Comparison of ENCODE assay signal across 8 cellular contexts in the genomic region with DNA sequence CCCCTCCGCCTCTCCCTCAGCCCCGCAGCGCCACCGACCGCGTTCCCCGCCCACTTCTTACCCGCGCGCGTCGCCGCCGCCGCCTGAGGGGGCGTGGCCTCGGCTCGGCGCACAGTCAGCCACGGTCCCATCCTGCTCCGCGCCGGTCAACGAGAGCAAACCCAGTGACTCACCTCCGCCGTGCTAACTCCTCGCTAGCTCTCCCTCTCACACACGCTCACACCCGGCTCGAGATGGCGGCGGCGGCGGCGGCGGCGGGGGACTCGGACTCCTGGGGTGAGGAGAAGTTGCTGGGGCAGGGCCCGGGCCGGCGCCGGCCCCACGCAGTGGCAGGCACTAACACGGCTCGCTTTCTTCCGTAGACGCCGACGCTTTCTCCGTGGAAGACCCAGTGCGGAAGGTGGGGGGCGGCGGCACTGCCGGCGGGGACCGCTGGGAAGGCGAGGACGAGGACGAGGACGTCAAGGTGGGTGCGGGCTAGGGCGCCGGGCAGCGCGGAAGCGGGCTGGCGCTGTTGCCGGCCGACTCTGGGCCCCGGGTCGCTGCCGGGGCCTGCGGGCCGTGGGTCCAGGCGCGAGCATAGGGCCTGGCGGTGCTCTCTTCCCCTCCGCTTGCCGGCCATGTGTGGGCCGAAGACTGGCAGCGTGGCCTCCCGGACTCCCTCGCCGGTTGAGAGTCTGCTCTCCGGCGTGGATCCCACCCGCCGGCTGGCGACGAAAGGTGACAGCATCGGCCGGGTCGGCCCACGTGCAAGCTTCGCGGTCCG. TPM values are rescaled to one million over a fixed set of nuclear protein-coding genes. Genes with fewer than 3 reads are reported as not detected.
DNase-seq lines count a peak whose midpoint lies in the region; ATAC-seq lines count a peak whose summit lies in the region.

A gene with protein sequence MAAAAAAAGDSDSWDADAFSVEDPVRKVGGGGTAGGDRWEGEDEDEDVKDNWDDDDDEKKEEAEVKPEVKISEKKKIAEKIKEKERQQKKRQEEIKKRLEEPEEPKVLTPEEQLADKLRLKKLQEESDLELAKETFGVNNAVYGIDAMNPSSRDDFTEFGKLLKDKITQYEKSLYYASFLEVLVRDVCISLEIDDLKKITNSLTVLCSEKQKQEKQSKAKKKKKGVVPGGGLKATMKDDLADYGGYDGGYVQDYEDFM (plus strand): TSS at position 186 of the 766 bp plus-strand sequence. CDS start 48 bp downstream, at position 234.

- ATAC-seq in GM21360 (IDR thresholded peaks at IDR 0.05; ENCODE audit: unreplicated experiment), result peak; percentile 78

- peak within 1 kb of the TSS; percentile 97 for H3K9ac ChIP-seq in endocrine pancreas (ENCODE audit: control insufficient read depth, insufficient read depth, low read length)

- H3K36me3 ChIP-seq in endocrine pancreas (ENCODE audit: control insufficient read depth, insufficient read depth, low read length) (no peaks in the 10 kb centered on the region), mesodermal cell (ENCODE audit: control insufficient read depth, insufficient read depth, low read length) (peaks cover 47% of the 10 kb centered on the region)

- DNase-seq in COLO668 (lab: John Stamatoyannopoulos, UW; ENCODE audit: unreplicated experiment) (peak; percentile 96), HT1080 (ENCODE audit: low read depth) (peak; percentile 36), NOMO-1 treated with dmso at 0.1 percent for 144 hours (lab: John Stamatoyannopoulos, UW; ENCODE audit: unreplicated experiment) (peak; percentile 96)
- DNase-seq in activated CD8-positive, alpha-beta memory T cell treated with anti-CD3 and anti-CD28 coated beads, Interleukin-2, amount 50 U/mL, for 1 hour (ENCODE audit: extremely low read depth), result peak; percentile 89
- peak; percentile 83 for DNase-seq in stimulated activated CD8-positive, alpha-beta memory T cell treated with anti-CD3 and anti-CD28 coated beads, Interleukin-15, amount 100 ng/mL, for 24 hours (ENCODE audit: low read depth)

- peak within 1 kb of the TSS; percentile 98 for H3K27ac ChIP-seq in mesodermal cell (ENCODE audit: low read depth, low read length, severe bottlenecking)

- WGBS in mesodermal cell (ENCODE audit: insufficient coverage in 2 of 2), 2 experiments, result 1% methylated on average over 53 of the region's 97 CpGs

- H3K4me1 ChIP-seq in endocrine pancreas (ENCODE audit: control insufficient read depth, insufficient read depth, low read length) (peaks cover 13% of the 10 kb centered on the region), mesodermal cell (ENCODE audit: control insufficient read depth, insufficient read depth, low read length, poor library complexity, severe bottlenecking) (peaks cover 11% of the 10 kb centered on the region)

- H3K4me3 ChIP-seq in endocrine pancreas (ENCODE audit: control insufficient read depth, insufficient read depth, low read length), result peak within 1 kb of the TSS; percentile 96
- H3K4me3 ChIP-seq in mesodermal cell (ENCODE audit: extremely low read depth, insufficient read depth, low read length, poor library complexity, severe bottlenecking), result peak within 1 kb of the TSS; percentile 96

- no peaks in the 10 kb centered on the region for H3K9me3 ChIP-seq in endocrine pancreas (ENCODE audit: control insufficient read depth, low read length)
- no peaks in the 10 kb centered on the region for H3K9me3 ChIP-seq in mesodermal cell (ENCODE audit: control insufficient read depth, low read length)

- no peaks in the 10 kb centered on the region for H3K27me3 ChIP-seq in endocrine pancreas (ENCODE audit: control insufficient read depth, insufficient read depth, low read length)

RNA-seq across cellular contexts. Expression of the gene that starts here (rescaled TPM):
- total RNA-seq in HT1080 (2014; rRNA removed; shearing (Covaris generic)), result 36.3 and 57.1 TPM in 2 replicates
- polyA plus RNA-seq in HT1080 (2015; cell fraction: cytosol; rRNA removed), result 67.5 and 79.1 TPM in 2 replicates
- polyA plus RNA-seq in HT1080 (2015; cell fraction: nucleus; rRNA removed), result 77.3 and 82.5 TPM in 2 replicates
- polyA plus RNA-seq in mesodermal cell (2013, experiment 1 of 2), result 59.0 TPM
- polyA plus RNA-seq in mesodermal cell (2013, experiment 2 of 2), result 90.2 TPM

Comparison
In these comparisons a context has a peak if more than half of its experiments do, and no peak if none do; other contexts are left out.
1. Peak in every context shown above with its lines: DNase-seq, ATAC-seq, H3K4me3 ChIP-seq and H3K27ac ChIP-seq.
2. DNase-seq: peak in every context shown above with its lines; median percentile 96 in COLO668; 96 in NOMO-1 treated with dmso at 0.1 percent for 144 hours; 89 in activated CD8-positive, alpha-beta memory T cell treated with anti-CD3 and anti-CD28 coated beads, Interleukin-2, amount 50 U/mL, for 1 hour; 83 in stimulated activated CD8-positive, alpha-beta memory T cell treated with anti-CD3 and anti-CD28 coated beads, Interleukin-15, amount 100 ng/mL, for 24 hours; 36 in HT1080.